ENCODE assay signal across 24 cellular contexts in genomic region chr20:55143605-55144004, GRCh38.
"Had no signal": no experiment of that assay in that cellular context is flagged by ENCODE, and none has a peak within 500 bp of the region (broad histone marks: within the 10 kb centered on the region; RNA-seq: fewer than 3 reads in every experiment).

No MANE protein-coding gene starts in this region.

- DNase-seq: activated CD4-positive, alpha-beta T cell treated with anti-CD3 and anti-CD28 coated beads, Interleukin-2, amount 50 U/mL, for 1 hour; activated CD4-positive, CD25-positive, alpha-beta regulatory T cell treated with anti-CD3 and anti-CD28 coated beads, Interleukin-2, amount 50 U/mL, for 72 hours; activated CD8-positive, alpha-beta T cell treated with anti-CD3 and anti-CD28 coated beads, Interleukin-2, amount 10 ng/mL, durations not matched to agents 7 days and 5 days; activated gamma-delta T cell; anterior cingulate cortex; body of pancreas; caudate nucleus; dermis blood vessel endothelial cell; effector CD8-positive, alpha-beta T cell; heart left ventricle; islet precursor cell; ovary; psoas muscle; right cardiac atrium; stimulated activated CD4-positive, alpha-beta T cell treated with anti-CD3 and anti-CD28 coated beads, Interleukin-4, amount 100 ng/mL, for 4 hours; stimulated activated naive CD8-positive, alpha-beta T cell treated with anti-CD3 and anti-CD28 coated beads, Interleukin-15, Interleukin-2, amounts not matched to agents 100 U/mL and 50 U/mL, for 24 hours; T-cell; upper lobe of right lung; WERI-Rb-1 had no signal

- H3K9me3 ChIP-seq: body of pancreas, heart left ventricle, neutrophil, ovary, psoas muscle, upper lobe of right lung had no signal

- H3K36me3 ChIP-seq: heart left ventricle, neutrophil, ovary, upper lobe of right lung, WERI-Rb-1 had no signal

- ATAC-seq: activated CD8-positive, alpha-beta T cell treated with anti-CD3 and anti-CD28 coated beads, Interleukin-2, amount 10 ng/mL, durations not matched to agents 7 days and 5 days; body of pancreas; heart left ventricle; left lobe of liver; natural killer cell treated with Interleukin-12 subunit alpha and Interleukin-12 subunit beta and Interleukin-15 and Interleukin-18, amount 100 ng/mL, for 72 hours; psoas muscle; right cardiac atrium; stimulated activated naive CD8-positive, alpha-beta T cell treated with anti-CD3 and anti-CD28 coated beads, Interleukin-15, Interleukin-2, amounts not matched to agents 100 U/mL and 50 U/mL, for 24 hours; T-cell; upper lobe of right lung had no signal

- H3K27ac ChIP-seq: body of pancreas, heart left ventricle, neutrophil, ovary, psoas muscle, upper lobe of right lung, WERI-Rb-1 had no signal

- FAIRE-seq: TTC549 had no signal

- H3K4me3 ChIP-seq: body of pancreas, heart left ventricle, lung, ovary, psoas muscle, upper lobe of right lung had no signal

- H3K4me1 ChIP-seq: body of pancreas, heart left ventricle, psoas muscle, upper lobe of right lung had no signal
